22 cellular contexts compared by ENCODE assay signal in the genomic region with DNA sequence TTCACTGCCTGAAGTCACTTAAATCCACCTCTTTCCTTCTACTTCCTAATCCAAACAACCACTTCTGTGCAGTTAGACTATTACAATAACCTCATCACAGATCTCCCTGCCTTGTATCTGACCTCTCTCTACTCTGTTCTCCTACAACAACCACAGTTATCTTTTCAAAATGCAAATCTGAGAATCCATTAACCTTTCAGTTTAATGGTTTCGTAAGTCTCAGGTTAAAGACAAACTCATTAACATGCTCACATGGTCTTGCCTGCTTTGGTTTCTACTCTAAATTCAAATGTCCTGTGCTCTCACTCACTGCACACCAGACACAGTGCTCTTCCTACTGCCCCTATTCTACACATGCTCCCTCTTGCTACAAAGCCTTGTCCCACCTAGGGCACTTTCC.
A peak's percentile ranks its signal among the peaks of the same experiment; 100 is the strongest.
DNase-seq lines count a peak whose midpoint lies in the region; ATAC-seq and TF ChIP-seq lines count a peak whose summit lies in the region.
"Had no signal": no experiment of that assay in that cellular context is flagged by ENCODE, and none has a peak within 500 bp of the region (broad histone marks: within the 10 kb centered on the region; RNA-seq: fewer than 3 reads in every experiment).

No MANE protein-coding gene starts in this region.

- H3K27me3 ChIP-seq in sigmoid colon: no peaks in the 10 kb centered on the region
- H3K27me3 ChIP-seq: MG63 had no signal

- in situ Hi-C loops in Caki2 (cut with HindIII; ENCODE audit: low pct_unique_long_range_greater_than_20kb, low sequenced_read_pairs): no loop called here
- in situ Hi-C loops in ACHN (cut with HindIII; ENCODE audit: low pct_ligation_motif_present, low pct_unique_long_range_greater_than_20kb, low sequenced_read_pairs): no loop called here

- no peaks in the 10 kb centered on the region for H3K36me3 ChIP-seq in sigmoid colon
- H3K36me3 ChIP-seq: MG63 had no signal

- H3K27ac Mint-ChIP-seq in nephron: peak overlapping the region; percentile 10 to 31 (median 26)
- H3K27ac Mint-ChIP-seq: CD4-positive, CD25-positive, alpha-beta regulatory T cell; T-helper 17 cell had no signal

- WGBS in sigmoid colon, 2 donors: 91 to 96% methylated on average over 1 of the region's 1 CpG

- intact Hi-C loops in sigmoid colon (cut with DNase I): loop anchor here (5.0 to 10.0 kb wide), 5 partner anchors 183 to 580 kb away; no protein-coding TSS in a partner anchor

- no peak overlapping the region for H3K27ac ChIP-seq in sigmoid colon

- DNase-seq in Caki2 (ENCODE audit: low read depth) (peak; percentile 51), NCI-H526 treated with DMSO at 0.1 percent for 48 hours (lab: John Stamatoyannopoulos, UW) (peak; percentile 39), NAMALWA (ENCODE audit: low spot score) (no peak), ACHN (no peak), HCEC 1CT (no peak), sigmoid colon (no peak)
- DNase-seq: CD4-positive, CD25-positive, alpha-beta regulatory T cell; DND-41; GF-D8; GOT3; KG1; MG63; NCI-H1105; NCI-H187; NCI-H446; NCI-H82; SHP77; T-helper 17 cell had no signal

- peak; percentile 61 for ATAC-seq in GM21423 (IDR thresholded peaks at IDR 0.05; ENCODE audit: unreplicated experiment)
- ATAC-seq: Panc1, SK-N-SH treated with all-trans-retinoic acid at 6 μM for 48 hours, T-helper 17 cell had no signal

- no peak for TF ChIP-seq CTCF in nephron (IDR thresholded peaks at IDR 0.05; ENCODE audit: unreplicated experiment in 3 of 3)
- TF ChIP-seq CTCF in sigmoid colon (IDR thresholded peaks at IDR 0.05): no peak

- H3K9me3 Mint-ChIP-seq in nephron: no peaks in the 10 kb centered on the region

- H3K4me1 ChIP-seq in sigmoid colon: peaks cover 0 to 28% (median 21%) of the 10 kb centered on the region in 4 donors

- no peak for TF ChIP-seq EP300 in sigmoid colon (IDR thresholded peaks at IDR 0.05)

- no peak for TF ChIP-seq POLR2A in sigmoid colon (IDR thresholded peaks at IDR 0.05)

- H3K4me3 ChIP-seq in sigmoid colon: no peak overlapping the region
- H3K4me3 ChIP-seq: MG63 had no signal

- H3K4me1 Mint-ChIP-seq in nephron: peaks cover 34% of the 10 kb centered on the region
- H3K4me1 Mint-ChIP-seq: CD4-positive, CD25-positive, alpha-beta regulatory T cell had no signal

- no peaks in the 10 kb centered on the region for H3K9me3 ChIP-seq in sigmoid colon
- H3K9me3 ChIP-seq: MG63 had no signal

- H3K27me3 Mint-ChIP-seq in nephron (ENCODE audit: low read depth): no peaks in the 10 kb centered on the region
- H3K27me3 Mint-ChIP-seq: CD4-positive, CD25-positive, alpha-beta regulatory T cell had no signal

- H3K4me3 Mint-ChIP-seq in nephron: no peak overlapping the region
- H3K4me3 Mint-ChIP-seq: CD4-positive, CD25-positive, alpha-beta regulatory T cell; T-helper 17 cell had no signal

- H3K36me3 Mint-ChIP-seq in nephron (ENCODE audit: low read depth): no peaks in the 10 kb centered on the region
- H3K36me3 Mint-ChIP-seq: CD4-positive, CD25-positive, alpha-beta regulatory T cell had no signal

Comparison
In these comparisons a context has a peak if more than half of its experiments do, and no peak if none do; other contexts are left out.
1. DNase-seq: peak in Caki2 (single experiment) and NCI-H526 treated with DMSO at 0.1 percent for 48 hours (single experiment); none in NAMALWA (single experiment), ACHN (single experiment), HCEC 1CT (single experiment) and sigmoid colon (single experiment).